Comparison of ENCODE assay signal across 1 cellular context in the genomic region with DNA sequence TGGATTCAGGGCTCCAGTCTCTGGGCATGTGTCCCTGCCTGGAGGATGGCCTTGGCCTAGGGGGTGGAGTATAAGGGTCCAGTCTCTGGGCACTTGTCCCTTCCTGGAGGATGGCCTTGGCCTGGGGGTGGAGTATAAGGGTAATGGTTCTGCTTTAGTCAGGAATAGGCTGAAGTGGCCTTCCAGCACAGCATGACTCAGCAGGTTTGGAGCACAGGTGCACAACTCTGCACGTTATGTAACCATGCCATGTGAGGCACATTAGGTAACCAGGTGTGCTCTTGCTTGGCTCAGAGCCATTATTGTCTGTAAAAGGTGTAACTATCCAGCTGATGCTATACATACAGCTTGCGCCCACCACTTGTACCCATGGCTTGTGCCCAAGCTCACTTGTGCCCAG.
TF ChIP-seq lines count a peak whose summit lies in the region.

No MANE protein-coding gene starts in this region.

TF ChIP-seq in HepG2, 621 proteins besides CTCF, POLR2A, EP300 and RAD21:
- TF ChIP-seq MIER3 (CRISPR knock-in tag; IDR thresholded peaks at IDR 0.05; ENCODE audit: borderline replicate concordance) = no peak
- TF ChIP-seq MAFK (conservative IDR thresholded peaks at IDR 0.05 in 1 of 2, IDR thresholded peaks at IDR 0.05 in 1 of 2; ENCODE audit: low read length in 2 of 2) = peak; percentile 35 to 41; a peak in 3 of 4 replicates
- no peak for TF ChIP-seq CCAR2 (optimal IDR thresholded peaks at IDR 0.05; ENCODE audit: low read depth, low read length)
- 0 out of 2 replicates have a peak, but pooled peaks have one; percentile 20 for TF ChIP-seq NFE2 (CRISPR knock-in tag; IDR thresholded peaks at IDR 0.05)
- TF ChIP-seq, protein P1, sequence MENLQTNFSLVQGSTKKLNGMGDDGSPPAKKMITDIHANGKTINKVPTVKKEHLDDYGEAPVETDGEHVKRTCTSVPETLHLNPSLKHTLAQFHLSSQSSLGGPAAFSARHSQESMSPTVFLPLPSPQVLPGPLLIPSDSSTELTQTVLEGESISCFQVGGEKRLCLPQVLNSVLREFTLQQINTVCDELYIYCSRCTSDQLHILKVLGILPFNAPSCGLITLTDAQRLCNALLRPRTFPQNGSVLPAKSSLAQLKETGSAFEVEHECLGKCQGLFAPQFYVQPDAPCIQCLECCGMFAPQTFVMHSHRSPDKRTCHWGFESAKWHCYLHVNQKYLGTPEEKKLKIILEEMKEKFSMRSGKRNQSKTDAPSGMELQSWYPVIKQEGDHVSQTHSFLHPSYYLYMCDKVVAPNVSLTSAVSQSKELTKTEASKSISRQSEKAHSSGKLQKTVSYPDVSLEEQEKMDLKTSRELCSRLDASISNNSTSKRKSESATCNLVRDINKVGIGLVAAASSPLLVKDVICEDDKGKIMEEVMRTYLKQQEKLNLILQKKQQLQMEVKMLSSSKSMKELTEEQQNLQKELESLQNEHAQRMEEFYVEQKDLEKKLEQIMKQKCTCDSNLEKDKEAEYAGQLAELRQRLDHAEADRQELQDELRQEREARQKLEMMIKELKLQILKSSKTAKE (CRISPR knock-in tag; IDR thresholded peaks at IDR 0.05; ENCODE audit: borderline replicate concordance) = no peak
- peak; percentile 76 for TF ChIP-seq NFE2L2 (IDR thresholded peaks at IDR 0.05; ENCODE audit: low read length)
